In genomic region chr5:119323630-119324000, GRCh38 we compare ENCODE assay signal across 1 cellular context.
A peak's percentile ranks its signal among the peaks of the same experiment; 100 is the strongest.
TF ChIP-seq lines count a peak whose summit lies in the region.

No MANE protein-coding gene starts in this region.

TF ChIP-seq in K562, 482 proteins besides CTCF, POLR2A, EP300 and RAD21 (continued from another document):
- TF ChIP-seq PKNOX1 (IDR thresholded peaks at IDR 0.05) (no peak), NR2C2 (CRISPR knock-in tag; IDR thresholded peaks at IDR 0.05) (no peak), NR2C2 (tag; IDR thresholded peaks at IDR 0.05) (0 out of 2 replicates have a peak, but pooled peaks have one; percentile 23), FOXJ2 (tag; IDR thresholded peaks at IDR 0.05) (0 out of 2 replicates have a peak, but pooled peaks have one; percentile 28)
TF ChIP-seq in K562: peak in this region for 3.
